Comparison of ENCODE assay signal across 1 cellular context in genomic region chr10:32958085-32958991, GRCh38.
A peak's percentile ranks its signal among the peaks of the same experiment; 100 is the strongest.
TF ChIP-seq lines count a peak whose summit lies in the region.

ITGB1 (minus strand) TSS chr10:32958230; CDS start chr10:32935558, 22,672 bp downstream.

TF ChIP-seq in IMR-90, 13 proteins besides CTCF, POLR2A, EP300 and RAD21 (continued from another document):
- peak; percentile 70; the same call in 1 of the 2 replicates for TF ChIP-seq CHD1 (IDR thresholded peaks at IDR 0.05; ENCODE audit: low read depth, low read length)
- TF ChIP-seq SMC3 (IDR thresholded peaks at IDR 0.05; ENCODE audit: low read depth, low read length), result no peak
- TF ChIP-seq MXI1 (IDR thresholded peaks at IDR 0.05; ENCODE audit: borderline replicate concordance, low read depth, low read length), result 0 out of 2 replicates have a peak, but pooled peaks have one; percentile 16
